In the genomic region with DNA sequence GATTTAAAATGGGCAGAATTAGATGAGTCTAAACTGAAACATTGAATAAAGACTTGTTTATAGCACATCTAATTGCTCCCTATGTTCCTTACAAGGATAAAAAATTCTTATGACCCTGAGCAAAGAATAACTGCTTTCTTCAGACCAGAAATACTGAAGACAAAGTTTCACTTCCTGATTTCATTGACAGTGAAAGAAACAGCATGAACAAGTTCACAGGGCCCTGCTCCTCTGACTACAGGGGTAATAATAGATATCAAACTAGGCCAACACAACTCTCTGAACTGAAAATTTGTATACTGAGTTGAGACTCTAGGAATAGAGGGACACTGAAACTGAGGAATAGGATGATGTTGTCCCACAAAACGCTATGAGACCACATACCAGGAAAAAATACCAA, we compare ENCODE assay signal across 17 cellular contexts.
DNase-seq lines count a peak whose midpoint lies in the region; ATAC-seq and TF ChIP-seq lines count a peak whose summit lies in the region.
"Had no signal": no experiment of that assay in that cellular context is flagged by ENCODE, and none has a peak within 500 bp of the region (broad histone marks: within the 10 kb centered on the region; RNA-seq: fewer than 3 reads in every experiment).

No MANE protein-coding gene starts in this region.

- no peaks in the 10 kb centered on the region for H3K36me3 Mint-ChIP-seq in mesothelial cell of epicardium
- no peaks in the 10 kb centered on the region for H3K36me3 Mint-ChIP-seq in activated CD8-positive, alpha-beta memory T cell treated with anti-CD3 and anti-CD28 coated beads, Interleukin-2, amount 10 ng/mL, durations not matched to agents 7 days and 5 days
- H3K36me3 Mint-ChIP-seq: immature natural killer cell had no signal

- no peak for TF ChIP-seq CTCF in mesothelial cell of epicardium (IDR thresholded peaks at IDR 0.05; ENCODE audit: unreplicated experiment)

- peak overlapping the region; percentile 34 for H3K27ac Mint-ChIP-seq in mesothelial cell of epicardium
- H3K27ac Mint-ChIP-seq in activated CD8-positive, alpha-beta memory T cell treated with anti-CD3 and anti-CD28 coated beads, Interleukin-2, amount 10 ng/mL, durations not matched to agents 7 days and 5 days = no peak overlapping the region
- H3K27ac Mint-ChIP-seq: immature natural killer cell had no signal

- no peaks in the 10 kb centered on the region for H3K27me3 Mint-ChIP-seq in mesothelial cell of epicardium (ENCODE audit: low read depth)
- H3K27me3 Mint-ChIP-seq in activated CD8-positive, alpha-beta memory T cell treated with anti-CD3 and anti-CD28 coated beads, Interleukin-2, amount 10 ng/mL, durations not matched to agents 7 days and 5 days = no peaks in the 10 kb centered on the region

- no peak overlapping the region for H3K4me3 Mint-ChIP-seq in mesothelial cell of epicardium
- H3K4me3 Mint-ChIP-seq in activated CD8-positive, alpha-beta memory T cell treated with anti-CD3 and anti-CD28 coated beads, Interleukin-2, amount 10 ng/mL, durations not matched to agents 7 days and 5 days = no peak overlapping the region
- H3K4me3 Mint-ChIP-seq: immature natural killer cell had no signal

- 0 out of 2 replicates have a peak overlapping the region, but pooled peaks have one; percentile 41 for H2AFZ ChIP-seq in Karpas-422 (ENCODE audit: low read length)

- no peaks in the 10 kb centered on the region for H3K36me3 ChIP-seq in Karpas-422 (ENCODE audit: insufficient read depth, low read length)
- H3K36me3 ChIP-seq: brain microvascular endothelial cell, ovary had no signal

- H4K20me1 ChIP-seq in Karpas-422 (ENCODE audit: insufficient read depth, low read depth, low read length) = no peaks in the 10 kb centered on the region

- peaks cover 6% of the 10 kb centered on the region for H3K4me1 Mint-ChIP-seq in mesothelial cell of epicardium
- no peaks in the 10 kb centered on the region for H3K4me1 Mint-ChIP-seq in activated CD8-positive, alpha-beta memory T cell treated with anti-CD3 and anti-CD28 coated beads, Interleukin-2, amount 10 ng/mL, durations not matched to agents 7 days and 5 days
- H3K4me1 Mint-ChIP-seq: immature natural killer cell had no signal

- ATAC-seq in GM19351 (IDR thresholded peaks at IDR 0.05; ENCODE audit: unreplicated experiment) = peak; percentile 93
- ATAC-seq in HG02852 (IDR thresholded peaks at IDR 0.05; ENCODE audit: unreplicated experiment) = peak; percentile 90
- ATAC-seq in HG03139 (IDR thresholded peaks at IDR 0.05; ENCODE audit: unreplicated experiment) = no peak
- ATAC-seq in activated CD8-positive, alpha-beta memory T cell treated with anti-CD3 and anti-CD28 coated beads, Interleukin-2, amount 10 ng/mL, durations not matched to agents 7 days and 5 days = no peak

- CTCF ChIA-PET in activated CD8-positive, alpha-beta memory T cell treated with anti-CD3 and anti-CD28 coated beads, Interleukin-2, amount 10 ng/mL, durations not matched to agents 7 days and 5 days (lab: Charles Lee) = no interaction called here

- H3K9me3 Mint-ChIP-seq in mesothelial cell of epicardium = peaks cover 5% of the 10 kb centered on the region
- peaks cover 11% of the 10 kb centered on the region for H3K9me3 Mint-ChIP-seq in activated CD8-positive, alpha-beta memory T cell treated with anti-CD3 and anti-CD28 coated beads, Interleukin-2, amount 10 ng/mL, durations not matched to agents 7 days and 5 days (ENCODE audit: low read depth)

- H3K9me3 ChIP-seq in Karpas-422 (ENCODE audit: low read length) = peaks cover 15% of the 10 kb centered on the region; the same call in 1 of the 2 replicates
- H3K9me3 ChIP-seq: ovary had no signal

- H3K9me2 ChIP-seq in Karpas-422 (replicated peaks; ENCODE audit: insufficient read depth, low read length) = no peaks in the 10 kb centered on the region

- H3K4me1 ChIP-seq in Karpas-422 (ENCODE audit: low read length) = peaks cover 13% of the 10 kb centered on the region

- no peak overlapping the region for H3K27ac ChIP-seq in Karpas-422 (ENCODE audit: low read length)
- H3K27ac ChIP-seq: brain microvascular endothelial cell, ovary had no signal

- H3K4me2 ChIP-seq in Karpas-422 (ENCODE audit: low read depth, low read length, poor library complexity, severe bottlenecking) = no peak overlapping the region

- no peak overlapping the region for H3K4me3 ChIP-seq in Karpas-422 (ENCODE audit: low read length)
- H3K4me3 ChIP-seq: ovary had no signal

- H3K27me3 ChIP-seq in Karpas-422 (ENCODE audit: low read length) = no peaks in the 10 kb centered on the region
- H3K27me3 ChIP-seq: brain microvascular endothelial cell, ovary had no signal

- H3K79me2 ChIP-seq in Karpas-422 (ENCODE audit: low read length) = no peaks in the 10 kb centered on the region

- H3K9ac ChIP-seq in Karpas-422 (ENCODE audit: low read length) = no peak overlapping the region

- DNase-seq in Karpas-422 = peak; percentile 70
- DNase-seq in mesothelial cell of epicardium (ENCODE audit: low spot score in 2 of 2, unreplicated experiment in 2 of 2) = no peak
- DNase-seq in stimulated activated CD4-positive, alpha-beta T cell treated with anti-CD3 and anti-CD28 coated beads, Interleukin-12 subunit alpha, Interleukin-12 subunit beta, amount 100 ng/mL, for 4 hours = no peak
- no peak for DNase-seq in activated CD8-positive, alpha-beta memory T cell treated with anti-CD3 and anti-CD28 coated beads, Interleukin-2, amount 10 ng/mL, durations not matched to agents 7 days and 5 days
- DNase-seq in hypothalamus (lab: John Stamatoyannopoulos, UW) = no peak
- DNase-seq: activated CD4-positive, alpha-beta T cell treated with anti-CD3 and anti-CD28 coated beads, Interleukin-2, amount 50 U/mL, for 4 hours; brain microvascular endothelial cell; GF-D8; immature natural killer cell; midbrain; NCI-H1092; NCI-H226; ovary; T-helper 9 cell had no signal

Comparison
In these comparisons a context has a peak if more than half of its experiments do, and no peak if none do; other contexts are left out.
1. ATAC-seq: peak in GM19351 (single experiment) and HG02852 (single experiment); none in HG03139 (single experiment) and activated CD8-positive, alpha-beta memory T cell treated with anti-CD3 and anti-CD28 coated beads, Interleukin-2, amount 10 ng/mL, durations not matched to agents 7 days and 5 days (single experiment).